26 cellular contexts compared by ENCODE assay signal in the genomic region with DNA sequence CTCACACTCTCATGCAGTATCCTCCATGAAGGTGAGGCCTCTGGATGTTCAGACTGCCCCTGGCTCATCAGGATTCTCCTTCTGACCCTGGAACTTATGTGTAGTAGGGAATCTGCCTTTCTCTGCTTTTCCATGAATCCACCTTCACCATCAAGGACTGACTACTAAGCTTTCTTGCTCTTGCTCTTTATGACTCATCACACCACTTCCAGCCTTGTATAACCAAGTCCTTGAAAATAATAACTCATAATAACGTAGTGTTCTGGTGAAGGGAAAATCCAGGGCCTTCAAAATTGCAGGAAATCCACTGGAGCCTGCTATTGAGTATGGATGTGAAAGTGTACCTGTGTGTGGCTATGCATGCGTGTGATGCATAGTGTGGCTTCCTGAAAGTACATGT. TPM values are rescaled to one million over a fixed set of nuclear protein-coding genes. Genes with fewer than 3 reads are reported as not detected.
"Had no signal": no experiment of that assay in that cellular context is flagged by ENCODE, and none has a peak within 500 bp of the region (broad histone marks: within the 10 kb centered on the region; RNA-seq: fewer than 3 reads in every experiment).

No MANE protein-coding gene starts in this region.

- H3K27ac ChIP-seq: ascending aorta, heart right ventricle, prostate gland had no signal

- DNase-seq: activated B cell treated with CpG ODN at 0.5 μM for 24 hours; activated CD4-positive, alpha-beta T cell treated with anti-CD3 and anti-CD28 coated beads for 36 hours; activated CD4-positive, alpha-beta T cell treated with anti-CD3 and anti-CD28 coated beads, Interleukin-2, amount 50 U/mL, for 4 hours; activated CD8-positive, alpha-beta memory T cell treated with anti-CD3 and anti-CD28 coated beads for 24 hours; activated CD8-positive, alpha-beta memory T cell treated with anti-CD3 and anti-CD28 coated beads, Interleukin-2, amount 50 U/mL, for 4 hours; activated T-cell treated with anti-CD3 and anti-CD28 coated beads, Interleukin-2, amount 50 U/mL, for 24 hours; heart right ventricle; kidney; midbrain; natural killer cell; right cardiac atrium; stimulated activated CD4-positive, alpha-beta T cell treated with anti-CD3 and anti-CD28 coated beads, Interleukin-4, amount 100 ng/mL, for 4 hours; stimulated activated naive CD8-positive, alpha-beta T cell treated with anti-CD3 and anti-CD28 coated beads, Interleukin-15, Interleukin-2, amounts not matched to agents 100 U/mL and 50 U/mL, for 24 hours had no signal

- H3K27ac Mint-ChIP-seq: activated B cell treated with CpG ODN at 0.5 μM for 24 hours; activated CD4-positive, alpha-beta T cell treated with anti-CD3 and anti-CD28 coated beads for 36 hours; activated naive CD4-positive, alpha-beta T cell treated with anti-CD3 and anti-CD28 coated beads, Interleukin-2, amount 50 U/mL, for 72 hours; activated T-cell treated with anti-CD3 and anti-CD28 coated beads, Interleukin-2, amount 50 U/mL, for 24 hours; activated T-helper 17 cell treated with anti-CD3 and anti-CD28 coated beads, Interleukin-2, amount 50 U/mL, for 72 hours; natural killer cell; T-helper 1 cell treated with Interleukin-12 subunit alpha and Interleukin-12 subunit beta and Interleukin-4 antibody, amounts not matched to agents 30 μg/mL and 1 μg/mL, for 36 hours had no signal

- H3K36me3 Mint-ChIP-seq: activated naive CD4-positive, alpha-beta T cell treated with anti-CD3 and anti-CD28 coated beads, Interleukin-2, amount 50 U/mL, for 72 hours; natural killer cell had no signal

- H3K9me3 Mint-ChIP-seq: activated B cell treated with CpG ODN at 0.5 μM for 24 hours; activated naive CD4-positive, alpha-beta T cell treated with anti-CD3 and anti-CD28 coated beads, Interleukin-2, amount 50 U/mL, for 72 hours; activated T-cell treated with anti-CD3 and anti-CD28 coated beads, Interleukin-2, amount 50 U/mL, for 24 hours; activated T-helper 17 cell treated with anti-CD3 and anti-CD28 coated beads, Interleukin-2, amount 50 U/mL, for 72 hours; T-helper 1 cell treated with Interleukin-12 subunit alpha and Interleukin-12 subunit beta and Interleukin-4 antibody, amounts not matched to agents 30 μg/mL and 1 μg/mL, for 36 hours had no signal

- H3K36me3 ChIP-seq: ascending aorta, heart right ventricle, prostate gland had no signal

- H3K4me1 Mint-ChIP-seq: activated B cell treated with CpG ODN at 0.5 μM for 24 hours; activated CD4-positive, alpha-beta T cell treated with anti-CD3 and anti-CD28 coated beads for 36 hours; activated T-helper 17 cell treated with anti-CD3 and anti-CD28 coated beads, Interleukin-2, amount 50 U/mL, for 72 hours; natural killer cell had no signal

- FAIRE-seq: kidney had no signal

- H3K9me3 ChIP-seq: ascending aorta, heart right ventricle, prostate gland had no signal

- H3K27me3 ChIP-seq: ascending aorta had no signal

- H3K4me3 ChIP-seq: ascending aorta, heart right ventricle, prostate gland had no signal

- ATAC-seq: activated CD4-positive, alpha-beta T cell treated with anti-CD3 and anti-CD28 coated beads for 36 hours; activated naive CD4-positive, alpha-beta T cell treated with anti-CD3 and anti-CD28 coated beads, Interleukin-2, amount 50 U/mL, for 72 hours; activated T-helper 17 cell treated with anti-CD3 and anti-CD28 coated beads, Interleukin-2, amount 50 U/mL, for 72 hours; heart right ventricle; left lobe of liver; natural killer cell; right cardiac atrium; stimulated activated naive CD8-positive, alpha-beta T cell treated with anti-CD3 and anti-CD28 coated beads, Interleukin-15, Interleukin-2, amounts not matched to agents 100 U/mL and 50 U/mL, for 24 hours had no signal

- H3K4me1 ChIP-seq: ascending aorta, heart right ventricle, prostate gland had no signal

- H3K4me3 Mint-ChIP-seq: activated B cell treated with CpG ODN at 0.5 μM for 24 hours; activated CD4-positive, alpha-beta T cell treated with anti-CD3 and anti-CD28 coated beads for 36 hours; activated T-cell treated with anti-CD3 and anti-CD28 coated beads, Interleukin-2, amount 50 U/mL, for 24 hours; activated T-helper 17 cell treated with anti-CD3 and anti-CD28 coated beads, Interleukin-2, amount 50 U/mL, for 72 hours; natural killer cell; T-helper 1 cell treated with Interleukin-12 subunit alpha and Interleukin-12 subunit beta and Interleukin-4 antibody, amounts not matched to agents 30 μg/mL and 1 μg/mL, for 36 hours had no signal

RNA-seq across cellular contexts. Expression of a gene that starts 11.3 kb away (rescaled TPM):
- total RNA-seq: activated naive CD4-positive, alpha-beta T cell treated with anti-CD3 and anti-CD28 coated beads, Interleukin-2, amount 50 U/mL, for 72 hours; activated T-helper 17 cell treated with anti-CD3 and anti-CD28 coated beads, Interleukin-2, amount 50 U/mL, for 72 hours; natural killer cell; osteocyte had no signal

RNA-seq across cellular contexts. Expression of a gene that starts 50.9 kb away (rescaled TPM):
- total RNA-seq: activated CD4-positive, alpha-beta T cell treated with anti-CD3 and anti-CD28 coated beads for 36 hours; activated naive CD4-positive, alpha-beta T cell treated with anti-CD3 and anti-CD28 coated beads, Interleukin-2, amount 50 U/mL, for 72 hours; activated T-helper 17 cell treated with anti-CD3 and anti-CD28 coated beads, Interleukin-2, amount 50 U/mL, for 72 hours; ascending aorta; chondrocyte; epithelial cell of proximal tubule; fibroblast of villous mesenchyme; heart right ventricle; kidney; left lobe of liver; lung microvascular endothelial cell; natural killer cell; osteocyte; prostate gland; right cardiac atrium; subcutaneous adipose tissue; ureter had no signal
